Comparison of ENCODE assay signal across 7 cellular contexts in genomic region chr18:48949606-48950535, GRCh38. TPM values are rescaled to one million over a fixed set of nuclear protein-coding genes. Genes with fewer than 3 reads are reported as not detected.
DNase-seq lines count a peak whose midpoint lies in the region; ATAC-seq and TF ChIP-seq lines count a peak whose summit lies in the region.

No MANE protein-coding gene starts in this region.

- H4K20me1 ChIP-seq in neural cell (ENCODE audit: insufficient read depth): no peaks in the 10 kb centered on the region

- H3K27ac ChIP-seq in esophagus muscularis mucosa (replicated peaks in 1 of 4) (peak overlapping the region; percentile 90 to 99 (median 98)), neural cell (ENCODE audit: low read length) (no peak overlapping the region)

- H3K4me1 ChIP-seq in esophagus muscularis mucosa: peaks cover 29 to 54% (median 49%) of the 10 kb centered on the region in 4 donors

- H3K36me3 Mint-ChIP-seq in activated CD4-positive, alpha-beta memory T cell treated with anti-CD3 and anti-CD28 coated beads for 36 hours: peaks cover 27% of the 10 kb centered on the region

- no peaks in the 10 kb centered on the region for H3K36me3 ChIP-seq in esophagus muscularis mucosa
- H3K36me3 ChIP-seq in neural cell (ENCODE audit: insufficient read depth, low read length): no peaks in the 10 kb centered on the region

- H3K4me3 ChIP-seq in esophagus muscularis mucosa: peak overlapping the region; percentile 83 to 97 (median 95)
- H3K4me3 ChIP-seq in neural cell (ENCODE audit: low read length): peak overlapping the region; percentile 76

- H3K9me3 Mint-ChIP-seq in activated CD4-positive, alpha-beta memory T cell treated with anti-CD3 and anti-CD28 coated beads for 36 hours: no peaks in the 10 kb centered on the region

- in situ Hi-C loops in G401 (cut with HindIII; ENCODE audit: low sequenced_read_pairs): no loop called here

- intact Hi-C loops in activated CD4-positive, alpha-beta memory T cell treated with anti-CD3 and anti-CD28 coated beads for 36 hours (cut with micrococcal nuclease): loop anchor here (1.0 to 10.0 kb wide), 5 partner anchors 10 to 865 kb away; partner anchors contain the start of genes ACAA2 and C18orf32
- intact Hi-C loops in esophagus muscularis mucosa (cut with DNase I): loop anchor here (5.0 to 10.0 kb wide), 5 partner anchors 92 to 405 kb away; no protein-coding TSS in a partner anchor

- no peak for TF ChIP-seq EP300 in esophagus muscularis mucosa (IDR thresholded peaks at IDR 0.05)
- TF ChIP-seq EP300 in neural cell (conservative IDR thresholded peaks at IDR 0.05; ENCODE audit: poor library complexity, severe bottlenecking): no peak

- H3K9me3 ChIP-seq in esophagus muscularis mucosa: no peaks in the 10 kb centered on the region
- H3K9me3 ChIP-seq in neural cell (ENCODE audit: low read length): no peaks in the 10 kb centered on the region

- POLR2A ChIA-PET in activated CD4-positive, alpha-beta memory T cell treated with anti-CD3 and anti-CD28 coated beads for 36 hours (lab: Charles Lee): interaction anchor here (1.2 kb wide), 2 partner anchors 9 to 18 kb away, joined by 4 to 7 read pairs; no protein-coding TSS in a partner anchor

- H3K27me3 Mint-ChIP-seq in activated CD4-positive, alpha-beta memory T cell treated with anti-CD3 and anti-CD28 coated beads for 36 hours: no peaks in the 10 kb centered on the region

- TF ChIP-seq RAD21 in neural cell (conservative IDR thresholded peaks at IDR 0.05): peak; percentile 56

- peaks cover 4% of the 10 kb centered on the region for H3F3A ChIP-seq in neural cell (ENCODE audit: insufficient read depth, low read length, poor library complexity, severe bottlenecking)

- H3K79me2 ChIP-seq in neural cell (replicated peaks; ENCODE audit: insufficient read depth, low read length): peaks cover 44% of the 10 kb centered on the region

- H3K9ac ChIP-seq in neural cell (ENCODE audit: low read length): peak overlapping the region; percentile 63

- peak; percentile 17 to 61 (median 20) for TF ChIP-seq CTCF in esophagus muscularis mucosa (IDR thresholded peaks at IDR 0.05)
- TF ChIP-seq CTCF in neural cell (IDR thresholded peaks at IDR 0.05; ENCODE audit: poor library complexity, severe bottlenecking): peak; percentile 49

- H3K9me2 ChIP-seq in neural cell (ENCODE audit: insufficient read depth, low read length): no peaks in the 10 kb centered on the region

- CTCF ChIA-PET in activated CD4-positive, alpha-beta memory T cell treated with anti-CD3 and anti-CD28 coated beads for 36 hours (lab: Charles Lee): interaction anchor here (0.8 to 1.0 kb wide), 3 partner anchors 9 to 81 kb away, joined by 3 to 5 read pairs (median 3); no protein-coding TSS in a partner anchor

- H3K27me3 ChIP-seq in esophagus muscularis mucosa (no peaks in the 10 kb centered on the region), neural cell (ENCODE audit: insufficient read depth, low read depth, low read length) (peaks cover 11% of the 10 kb centered on the region)

- DNase-seq in G401 (ENCODE audit: low spot score) (peak; percentile 47), Kasumi-1 (lab: John Stamatoyannopoulos, UW) (peak; percentile 8 to 21), esophagus muscularis mucosa (ENCODE audit: extremely low spot score) (no peak), ureter (ENCODE audit: low spot score) (no peak)
- DNase-seq in activated CD4-positive, alpha-beta memory T cell treated with anti-CD3 and anti-CD28 coated beads for 36 hours: peak; percentile 50

- no peak for ATAC-seq in GM21723 (IDR thresholded peaks at IDR 0.05; ENCODE audit: unreplicated experiment)

- TF ChIP-seq POLR2A in esophagus muscularis mucosa (IDR thresholded peaks at IDR 0.05; ENCODE audit: low read depth): no peak

- H3K4me1 Mint-ChIP-seq in activated CD4-positive, alpha-beta memory T cell treated with anti-CD3 and anti-CD28 coated beads for 36 hours (ENCODE audit: low read depth): peaks cover 35% of the 10 kb centered on the region

- peak overlapping the region; percentile 91 for H3K4me3 Mint-ChIP-seq in activated CD4-positive, alpha-beta memory T cell treated with anti-CD3 and anti-CD28 coated beads for 36 hours

- H3K4me2 ChIP-seq in neural cell (ENCODE audit: low read length): peak overlapping the region; percentile 59

- under 1% methylated on average over 35 of the region's 79 CpGs for WGBS in esophagus muscularis mucosa

- H2AFZ ChIP-seq in neural cell (ENCODE audit: low read depth, low read length): no peak overlapping the region

- peak overlapping the region; percentile 80 for H3K27ac Mint-ChIP-seq in activated CD4-positive, alpha-beta memory T cell treated with anti-CD3 and anti-CD28 coated beads for 36 hours

TF ChIP-seq in neural cell, 6 proteins besides CTCF, POLR2A, EP300 and RAD21:
- TF ChIP-seq EZH2 (IDR thresholded peaks at IDR 0.05; ENCODE audit: borderline replicate concordance, insufficient read depth, low read length, poor library complexity, severe bottlenecking) (no peak), POLR2AphosphoS5 (IDR thresholded peaks at IDR 0.05) (no peak), SMC3 (conservative IDR thresholded peaks at IDR 0.05; ENCODE audit: poor library complexity) (peak; percentile 59), MXI1 (conservative IDR thresholded peaks at IDR 0.05; ENCODE audit: poor library complexity, severe bottlenecking) (peak; percentile 58), TAF1 (IDR thresholded peaks at IDR 0.05; ENCODE audit: low read depth) (no peak), REST (IDR thresholded peaks at IDR 0.05; ENCODE audit: borderline replicate concordance) (no peak)

RNA-seq across cellular contexts. Expression of gene SMAD7, which starts 0.9 kb away (rescaled TPM):
- total RNA-seq in G401 (2014; rRNA removed; shearing (Covaris generic)): 15.4 and 18.6 TPM in 2 replicates
- 10 to 100 TPM; 13.6 to 14.4 TPM for total RNA-seq in activated CD4-positive, alpha-beta memory T cell treated with anti-CD3 and anti-CD28 coated beads for 36 hours
- total RNA-seq in esophagus muscularis mucosa (10 to 100 TPM; 22.5 to 54.9 (median 40.0) TPM), ureter (23.2 TPM)
- polyA plus RNA-seq in neural cell: 2.5 and 3.8 TPM in 2 replicates
- 4.2 and 4.9 TPM in 2 replicates for polyA minus RNA-seq in neural cell

Comparison
In these comparisons a context has a peak if more than half of its experiments do, and no peak if none do; other contexts are left out.
1. DNase-seq: peak in G401 (single experiment), Kasumi-1 (2 of 2) and activated CD4-positive, alpha-beta memory T cell treated with anti-CD3 and anti-CD28 coated beads for 36 hours (single experiment); none in esophagus muscularis mucosa (single experiment) and ureter (single experiment).